ENCODE assay signal across 9 cellular contexts in genomic region chr18:36207326-36207725, GRCh38.
"Had no signal": no experiment of that assay in that cellular context is flagged by ENCODE, and none has a peak within 500 bp of the region (broad histone marks: within the 10 kb centered on the region; RNA-seq: fewer than 3 reads in every experiment).

No MANE protein-coding gene starts in this region.

- H3K4me1 Mint-ChIP-seq: GM23338, H9 had no signal

- H3K4me3 ChIP-seq: GM23338, K562 had no signal

- H2AFZ ChIP-seq: GM23338 had no signal

- DNase-seq: H9, HCEC 1CT, IMR-90, KG1 had no signal

- ATAC-seq: GM23338, K562 had no signal

- FAIRE-seq: H1, H54, HTR-8/SVneo, K562 had no signal

- H3K4me3 Mint-ChIP-seq: GM23338, H9 had no signal

- H3K27ac Mint-ChIP-seq: GM23338, H9 had no signal

- H3K4me2 ChIP-seq: GM23338 had no signal
